ENCODE assay signal across 8 cellular contexts in the genomic region with DNA sequence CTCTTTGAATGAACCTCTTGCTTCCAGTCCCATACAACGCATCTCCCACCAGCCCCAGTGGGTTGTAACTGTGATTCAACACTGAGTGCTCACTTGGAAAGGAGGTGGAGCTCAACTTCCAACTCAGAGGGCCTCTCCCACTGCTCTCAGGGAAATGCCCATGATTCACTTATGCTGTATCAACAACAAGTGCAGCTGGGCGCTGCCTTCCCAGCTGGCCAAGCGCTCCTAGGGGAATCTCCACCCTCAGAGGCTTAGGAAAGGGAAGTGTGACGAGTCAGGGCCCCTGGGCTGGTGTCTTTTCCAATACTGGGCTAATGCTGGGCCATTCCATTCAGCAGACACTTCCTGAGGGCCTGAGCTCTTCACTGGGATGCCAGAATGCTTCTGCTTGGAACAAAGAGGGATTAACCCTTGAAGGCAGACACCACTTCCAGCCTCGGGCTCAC. TPM values are rescaled to one million over a fixed set of nuclear protein-coding genes. Genes with fewer than 3 reads are reported as not detected.
DNase-seq lines count a peak whose midpoint lies in the region; ATAC-seq and TF ChIP-seq lines count a peak whose summit lies in the region.

No MANE protein-coding gene starts in this region.

- 33 to 46% (median 34%) methylated on average over 5 of the region's 5 CpGs for whole genome bisulfite sequencing in psoas muscle, 3 donors

- no peaks in the 10 kb centered on the region for H3K9me3 ChIP-seq in colonic mucosa
- H3K9me3 ChIP-seq in psoas muscle = no peaks in the 10 kb centered on the region
- H3K9me3 ChIP-seq in effector memory CD4-positive, alpha-beta T cell (ENCODE audit: control insufficient read depth, low read length) = no peaks in the 10 kb centered on the region

- H3K36me3 Mint-ChIP-seq in Calu3 (ENCODE audit: insufficient read depth, unreplicated experiment) = no peaks in the 10 kb centered on the region
- no peaks in the 10 kb centered on the region for H3K36me3 Mint-ChIP-seq in progenitor cell of endocrine pancreas (ENCODE audit: insufficient read depth)

- H3K27ac Mint-ChIP-seq in Calu3 (ENCODE audit: unreplicated experiment) = no peak overlapping the region
- no peak overlapping the region for H3K27ac Mint-ChIP-seq in progenitor cell of endocrine pancreas

- no peaks in the 10 kb centered on the region for H3K27me3 ChIP-seq in colonic mucosa
- peaks cover 0 to 3% (median 0%) of the 10 kb centered on the region in 3 donors for H3K27me3 ChIP-seq in psoas muscle (ENCODE audit: insufficient read depth in 3 of 3, low read length in 2 of 3)
- no peaks in the 10 kb centered on the region for H3K27me3 ChIP-seq in effector memory CD4-positive, alpha-beta T cell (replicated peaks; ENCODE audit: control insufficient read depth, insufficient read depth, low read length, poor library complexity, severe bottlenecking)

- intact Hi-C loops in Calu3 (cut with micrococcal nuclease; ENCODE audit: unreplicated experiment) = loop anchor here (5.0 kb wide), 1 partner anchor 36 kb away; no protein-coding TSS in a partner anchor
- intact Hi-C loops in colonic mucosa (cut with DNase I) = no loop called here
- intact Hi-C loops in psoas muscle (cut with DNase I) = no loop called here

- no peak overlapping the region for H3K9ac ChIP-seq in colonic mucosa (ENCODE audit: low read depth in 2 of 2, low read length in 2 of 2)

- H3K27ac ChIP-seq in colonic mucosa = no peak overlapping the region
- H3K27ac ChIP-seq in psoas muscle = no peak overlapping the region
- no peak overlapping the region for H3K27ac ChIP-seq in effector memory CD4-positive, alpha-beta T cell (ENCODE audit: insufficient read depth, low read length, poor library complexity, severe bottlenecking)

- TF ChIP-seq CTCF in Calu3 (IDR thresholded peaks at IDR 0.05; ENCODE audit: unreplicated experiment) (no peak), colonic mucosa (IDR thresholded peaks at IDR 0.05) (no peak), psoas muscle (IDR thresholded peaks at IDR 0.05) (no peak), progenitor cell of endocrine pancreas (IDR thresholded peaks at IDR 0.05; ENCODE audit: unreplicated experiment) (no peak)

- DNase-seq in Calu3 (peak; percentile 66), NCI-H2171 (lab: John Stamatoyannopoulos, UW) (peak; percentile 47), colonic mucosa (peak; percentile 27), psoas muscle (peak; percentile 50 to 66), cerebellar cortex (ENCODE audit: low spot score) (no peak), progenitor cell of endocrine pancreas (ENCODE audit: low spot score, unreplicated experiment) (no peak)
- no peak for DNase-seq in effector memory CD4-positive, alpha-beta T cell

- H3K36me3 ChIP-seq in colonic mucosa (no peaks in the 10 kb centered on the region), psoas muscle (ENCODE audit: insufficient read depth in 1 of 2, low read depth in 1 of 2) (no peaks in the 10 kb centered on the region)
- no peaks in the 10 kb centered on the region for H3K36me3 ChIP-seq in effector memory CD4-positive, alpha-beta T cell (ENCODE audit: control insufficient read depth, insufficient read depth, low read length)

- H3K4me1 Mint-ChIP-seq in Calu3 (ENCODE audit: low read depth, unreplicated experiment) = peaks cover 6% of the 10 kb centered on the region
- H3K4me1 Mint-ChIP-seq in progenitor cell of endocrine pancreas (ENCODE audit: low read depth) = no peaks in the 10 kb centered on the region

- ATAC-seq in psoas muscle = peak in 3 of 4 donors; percentile 34 to 57 (median 50)
- no peak for ATAC-seq in HG02840 (IDR thresholded peaks at IDR 0.05; ENCODE audit: low FRiP score, unreplicated experiment)

- BruUV-seq in Calu3 (replicated peaks; lab: Mats Ljungman, UMichigan) = no TSS peak

- H3K4me1 ChIP-seq in colonic mucosa (no peaks in the 10 kb centered on the region), psoas muscle (peaks cover 5% of the 10 kb centered on the region)
- H3K4me1 ChIP-seq in effector memory CD4-positive, alpha-beta T cell (ENCODE audit: control insufficient read depth, insufficient read depth, low read length, poor library complexity, severe bottlenecking) = peaks cover 7% of the 10 kb centered on the region

- H3K9me3 Mint-ChIP-seq in Calu3 (ENCODE audit: low read depth, unreplicated experiment) (no peaks in the 10 kb centered on the region), progenitor cell of endocrine pancreas (ENCODE audit: low read depth) (no peaks in the 10 kb centered on the region)

- H3K27me3 Mint-ChIP-seq in Calu3 (ENCODE audit: unreplicated experiment) (peaks cover 29% of the 10 kb centered on the region), progenitor cell of endocrine pancreas (peaks cover 3% of the 10 kb centered on the region)

- H3K4me3 Mint-ChIP-seq in Calu3 (ENCODE audit: low read depth, unreplicated experiment) (no peak overlapping the region), progenitor cell of endocrine pancreas (ENCODE audit: low read depth) (no peak overlapping the region)

- H3K4me3 ChIP-seq in colonic mucosa = no peak overlapping the region
- no peak overlapping the region for H3K4me3 ChIP-seq in psoas muscle
- H3K4me3 ChIP-seq in effector memory CD4-positive, alpha-beta T cell (ENCODE audit: insufficient read depth, low read depth, low read length, poor library complexity, severe bottlenecking) = no peak overlapping the region

- CTCF ChIA-PET in Calu3 (lab: Charles Lee) = interaction anchor here (0.7 to 1.7 kb wide), 7 partner anchors 8 to 181 kb away, joined by 3 to 9 read pairs (median 4); a partner anchor contains a TSS

RNA-seq across cellular contexts. Expression of a gene that starts 8.1 kb away (rescaled TPM):
- total RNA-seq in Calu3 (2022) (not detected in 2 replicates), colonic mucosa (not detected), psoas muscle (not detected), progenitor cell of endocrine pancreas (not detected in 2 replicates)
- not detected for polyA plus RNA-seq in psoas muscle

RNA-seq across cellular contexts. Expression of a gene that starts 45.2 kb away (rescaled TPM):
- total RNA-seq in Calu3 (2022) = not detected in 2 replicates
- 1 to 10 TPM; 1.3 to 1.6 TPM for total RNA-seq in colonic mucosa
- 1 to 10 TPM in 1 of 4 donors, under 1 TPM in 3; 0.27 to 1.0 (median 0.32) TPM for total RNA-seq in psoas muscle
- under 1 TPM; 0.10 to 0.69 (median 0.27) TPM for polyA plus RNA-seq in psoas muscle
- total RNA-seq in progenitor cell of endocrine pancreas = 38.0 and 38.7 TPM in 2 replicates

Comparison
In these comparisons a context has a peak if more than half of its experiments do, and no peak if none do; other contexts are left out.
1. DNase-seq: peak in Calu3 (single experiment), NCI-H2171 (single experiment), colonic mucosa (single experiment) and psoas muscle (2 of 2); none in effector memory CD4-positive, alpha-beta T cell (0 of 3), cerebellar cortex (single experiment) and progenitor cell of endocrine pancreas (single experiment).
2. RNA of a gene that starts 45.2 kb away (total RNA-seq): 38.0 to 38.7 TPM in progenitor cell of endocrine pancreas; 1.3 to 1.6 TPM in colonic mucosa, 0.27 to 1.0 TPM in psoas muscle and not detected in Calu3; every median in the first group is over 10 times any median in the second.